In the genomic region with DNA sequence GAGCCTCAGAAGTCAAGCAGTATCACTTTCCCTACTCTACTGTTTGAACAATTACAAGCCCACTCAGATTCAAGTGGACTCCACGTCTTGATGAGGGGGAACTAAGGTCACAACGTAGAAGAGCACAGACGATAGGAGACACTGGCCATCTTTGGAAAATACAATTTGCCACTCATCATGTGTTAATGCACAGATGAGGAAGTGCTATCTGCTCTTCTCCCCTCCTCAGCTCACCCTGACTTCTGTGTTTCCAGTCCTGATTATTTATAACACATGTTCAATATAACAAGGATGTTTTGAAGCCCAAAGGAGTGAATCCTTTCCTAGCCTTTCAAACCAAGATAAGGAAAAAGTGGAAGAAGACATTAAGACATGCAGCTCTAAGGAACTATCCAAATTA, we compare ENCODE assay signal across 16 cellular contexts.
DNase-seq lines count a peak whose midpoint lies in the region; ATAC-seq and TF ChIP-seq lines count a peak whose summit lies in the region.
"Had no signal": no experiment of that assay in that cellular context is flagged by ENCODE, and none has a peak within 500 bp of the region (broad histone marks: within the 10 kb centered on the region; RNA-seq: fewer than 3 reads in every experiment).

No MANE protein-coding gene starts in this region.

- no peaks in the 10 kb centered on the region for H3K27me3 ChIP-seq in esophagus muscularis mucosa

- intact Hi-C loops in dendritic cell treated with granulocyte-macrophage colony-stimulating factor and Interleukin-4, amounts not matched to agents 40 ng/mL and 50 ng/mL, for 4 days (cut with micrococcal nuclease): no loop called here
- intact Hi-C loops in esophagus muscularis mucosa (cut with DNase I): no loop called here
- intact Hi-C loops in activated CD4-positive, alpha-beta T cell treated with anti-CD3 and anti-CD28 coated beads for 36 hours (cut with DNase I, micrococcal nuclease): no loop called here

- H3K4me3 Mint-ChIP-seq in dendritic cell treated with granulocyte-macrophage colony-stimulating factor and Interleukin-4, amounts not matched to agents 40 ng/mL and 50 ng/mL, for 4 days: no peak overlapping the region
- H3K4me3 Mint-ChIP-seq in activated CD4-positive, alpha-beta T cell treated with anti-CD3 and anti-CD28 coated beads for 36 hours: no peak overlapping the region
- H3K4me3 Mint-ChIP-seq: CD4-positive, CD25-positive, alpha-beta regulatory T cell; H9; IgD-negative memory B cell had no signal

- peaks cover 4 to 20% (median 9%) of the 10 kb centered on the region in 4 donors for H3K4me1 ChIP-seq in esophagus muscularis mucosa
- H3K4me1 ChIP-seq: BE2C had no signal

- H3K27me3 Mint-ChIP-seq in dendritic cell treated with granulocyte-macrophage colony-stimulating factor and Interleukin-4, amounts not matched to agents 40 ng/mL and 50 ng/mL, for 4 days: no peaks in the 10 kb centered on the region
- peaks cover 15% of the 10 kb centered on the region for H3K27me3 Mint-ChIP-seq in activated CD4-positive, alpha-beta T cell treated with anti-CD3 and anti-CD28 coated beads for 36 hours

- WGBS in esophagus muscularis mucosa: 75% methylated on average over 3 of the region's 3 CpGs

- POLR2A ChIA-PET in activated CD4-positive, alpha-beta T cell treated with anti-CD3 and anti-CD28 coated beads for 36 hours (lab: Charles Lee): no interaction called here

- peaks cover 14% of the 10 kb centered on the region for H3K9me3 Mint-ChIP-seq in dendritic cell treated with granulocyte-macrophage colony-stimulating factor and Interleukin-4, amounts not matched to agents 40 ng/mL and 50 ng/mL, for 4 days
- H3K9me3 Mint-ChIP-seq in activated CD4-positive, alpha-beta T cell treated with anti-CD3 and anti-CD28 coated beads for 36 hours (ENCODE audit: low read depth): no peaks in the 10 kb centered on the region
- H3K9me3 Mint-ChIP-seq: H9 had no signal

- TF ChIP-seq CTCF in 22Rv1 (IDR thresholded peaks at IDR 0.05) (no peak), esophagus muscularis mucosa (IDR thresholded peaks at IDR 0.05) (no peak)

- no peak for TF ChIP-seq POLR2A in esophagus muscularis mucosa (IDR thresholded peaks at IDR 0.05; ENCODE audit: low read depth)

- no peak overlapping the region for H3K4me3 ChIP-seq in esophagus muscularis mucosa

- no peak for ATAC-seq in HG03460 (IDR thresholded peaks at IDR 0.05; ENCODE audit: unreplicated experiment)
- no peak for ATAC-seq in activated CD4-positive, alpha-beta T cell treated with anti-CD3 and anti-CD28 coated beads for 36 hours

- H3K36me3 Mint-ChIP-seq in dendritic cell treated with granulocyte-macrophage colony-stimulating factor and Interleukin-4, amounts not matched to agents 40 ng/mL and 50 ng/mL, for 4 days (ENCODE audit: low read depth): peaks cover 10% of the 10 kb centered on the region
- no peaks in the 10 kb centered on the region for H3K36me3 Mint-ChIP-seq in activated CD4-positive, alpha-beta T cell treated with anti-CD3 and anti-CD28 coated beads for 36 hours (ENCODE audit: low read depth)
- H3K36me3 Mint-ChIP-seq: CD4-positive, CD25-positive, alpha-beta regulatory T cell had no signal

- peak overlapping the region; percentile 55 for H3K27ac ChIP-seq in 22Rv1
- H3K27ac ChIP-seq in esophagus muscularis mucosa (replicated peaks in 1 of 4): no peak overlapping the region
- H3K27ac ChIP-seq: KMS-11 had no signal

- peak overlapping the region; percentile 62 for H3K27ac Mint-ChIP-seq in dendritic cell treated with granulocyte-macrophage colony-stimulating factor and Interleukin-4, amounts not matched to agents 40 ng/mL and 50 ng/mL, for 4 days
- H3K27ac Mint-ChIP-seq in activated CD4-positive, alpha-beta T cell treated with anti-CD3 and anti-CD28 coated beads for 36 hours: no peak overlapping the region
- H3K27ac Mint-ChIP-seq: CD4-positive, CD25-positive, alpha-beta regulatory T cell; H9; IgD-negative memory B cell had no signal

- TF ChIP-seq EP300 in esophagus muscularis mucosa (IDR thresholded peaks at IDR 0.05): no peak

- H3K9me3 ChIP-seq in esophagus muscularis mucosa: no peaks in the 10 kb centered on the region
- H3K9me3 ChIP-seq: BE2C had no signal

- no peaks in the 10 kb centered on the region for H3K36me3 ChIP-seq in esophagus muscularis mucosa
- H3K36me3 ChIP-seq: BE2C had no signal

- H3K4me1 Mint-ChIP-seq in dendritic cell treated with granulocyte-macrophage colony-stimulating factor and Interleukin-4, amounts not matched to agents 40 ng/mL and 50 ng/mL, for 4 days (ENCODE audit: low read depth): peaks cover 58% of the 10 kb centered on the region
- H3K4me1 Mint-ChIP-seq in activated CD4-positive, alpha-beta T cell treated with anti-CD3 and anti-CD28 coated beads for 36 hours: peaks cover 3% of the 10 kb centered on the region
- H3K4me1 Mint-ChIP-seq: CD4-positive, CD25-positive, alpha-beta regulatory T cell; IgD-negative memory B cell had no signal

- CTCF ChIA-PET in activated CD4-positive, alpha-beta T cell treated with anti-CD3 and anti-CD28 coated beads for 36 hours (lab: Charles Lee): interaction anchor here (0.7 kb wide), 1 partner anchor 14 kb away, joined by 3 read pairs; no protein-coding TSS in a partner anchor

- peak; percentile 48 for DNase-seq in CD1c-positive myeloid dendritic cell (ENCODE audit: extremely low spot score)
- DNase-seq in MV-4-11 (lab: John Stamatoyannopoulos, UW): peak; percentile 32
- no peak for DNase-seq in esophagus muscularis mucosa (ENCODE audit: extremely low spot score)
- DNase-seq in activated CD4-positive, alpha-beta T cell treated with anti-CD3 and anti-CD28 coated beads for 36 hours: no peak
- no peak for DNase-seq in Ammon's horn (ENCODE audit: low spot score)
- DNase-seq: BE2C; CD4-positive, CD25-positive, alpha-beta regulatory T cell; DMS53; GF-D8; GOT3; H9 had no signal

Comparison
In these comparisons a context has a peak if more than half of its experiments do, and no peak if none do; other contexts are left out.
1. DNase-seq: peak in CD1c-positive myeloid dendritic cell (single experiment) and MV-4-11 (single experiment); none in esophagus muscularis mucosa (single experiment), activated CD4-positive, alpha-beta T cell treated with anti-CD3 and anti-CD28 coated beads for 36 hours (single experiment) and Ammon's horn (single experiment).